26 cellular contexts compared by ENCODE assay signal in genomic region chr11:14186376-14186775, GRCh38.
DNase-seq lines count a peak whose midpoint lies in the region; ATAC-seq, FAIRE-seq and TF ChIP-seq lines count a peak whose summit lies in the region.
"Had no signal": no experiment of that assay in that cellular context is flagged by ENCODE, and none has a peak within 500 bp of the region (broad histone marks: within the 10 kb centered on the region; RNA-seq: fewer than 3 reads in every experiment).

No MANE protein-coding gene starts in this region.

- BruUV-seq in Calu3 (replicated peaks; lab: Mats Ljungman, UMichigan): no TSS peak

- H3K27ac Mint-ChIP-seq in neural progenitor cell (no peak overlapping the region), Calu3 (ENCODE audit: unreplicated experiment) (no peak overlapping the region)
- H3K27ac Mint-ChIP-seq: B cell; CD8-positive, alpha-beta T cell had no signal

- TF ChIP-seq EP300 in esophagus muscularis mucosa (IDR thresholded peaks at IDR 0.05): no peak
- no peak for TF ChIP-seq EP300 in sigmoid colon (IDR thresholded peaks at IDR 0.05)

- FAIRE-seq in GM19239 (lab: Jason Lieb, UNC): no peak
- FAIRE-seq: A204.1, D721Med, GM12878, H1 had no signal

- H3K4me3 Mint-ChIP-seq in neural progenitor cell (no peak overlapping the region), Calu3 (ENCODE audit: low read depth, unreplicated experiment) (no peak overlapping the region)
- H3K4me3 Mint-ChIP-seq: B cell; CD4-positive, CD25-positive, alpha-beta regulatory T cell; CD8-positive, alpha-beta T cell had no signal

- peaks cover 29 to 40% (median 37%) of the 10 kb centered on the region in 4 donors for H3K4me1 ChIP-seq in esophagus muscularis mucosa
- H3K4me1 ChIP-seq in neural progenitor cell: no peaks in the 10 kb centered on the region
- no peaks in the 10 kb centered on the region for H3K4me1 ChIP-seq in sigmoid colon
- H3K4me1 ChIP-seq: Caco-2 had no signal

- H3K9ac ChIP-seq in neural progenitor cell: no peak overlapping the region
- H3K9ac ChIP-seq: BLaER1, GM23248 had no signal

- H2AFZ ChIP-seq in neural progenitor cell (replicated peaks): no peak overlapping the region
- H2AFZ ChIP-seq: GM23248 had no signal

- DNase-seq in MG63 (peak; percentile 14), astrocyte of the hippocampus (ENCODE audit: low read depth, low spot score) (peak; percentile 73), esophagus muscularis mucosa (ENCODE audit: extremely low spot score) (peak; percentile 47), neural progenitor cell (ENCODE audit: low spot score) (peak; percentile 6), sigmoid colon (no peak), GM19239 (ENCODE audit: insufficient read length, low spot score) (no peak), Calu3 (no peak)
- DNase-seq: Caco-2; CD4-positive, CD25-positive, alpha-beta regulatory T cell; CD8-positive, alpha-beta T cell; DMS 273 treated with DMSO at 0.1 percent for 48 hours; DMS79; EL; GDM1; GM23248; H7; HCEC 1CT had no signal

- TF ChIP-seq POLR2A in esophagus muscularis mucosa (IDR thresholded peaks at IDR 0.05; ENCODE audit: low read depth): no peak
- no peak for TF ChIP-seq POLR2A in sigmoid colon (IDR thresholded peaks at IDR 0.05)

- TF ChIP-seq CTCF in esophagus muscularis mucosa (IDR thresholded peaks at IDR 0.05) (no peak), neural progenitor cell (IDR thresholded peaks at IDR 0.05) (no peak), sigmoid colon (IDR thresholded peaks at IDR 0.05) (no peak), Calu3 (IDR thresholded peaks at IDR 0.05; ENCODE audit: unreplicated experiment) (no peak)

- no peaks in the 10 kb centered on the region for H4K20me1 ChIP-seq in neural progenitor cell (ENCODE audit: low read depth)
- H4K20me1 ChIP-seq: BLaER1 had no signal

- intact Hi-C loops in esophagus muscularis mucosa (cut with DNase I) (no loop called here), sigmoid colon (cut with DNase I) (no loop called here), Calu3 (cut with micrococcal nuclease; ENCODE audit: unreplicated experiment) (no loop called here)

- ATAC-seq in GM21619 (IDR thresholded peaks at IDR 0.05; ENCODE audit: unreplicated experiment): no peak
- ATAC-seq: CD8-positive, alpha-beta T cell; GM12878 had no signal

- H3K27me3 Mint-ChIP-seq in neural progenitor cell (ENCODE audit: insufficient read depth, low read depth): no peaks in the 10 kb centered on the region
- H3K27me3 Mint-ChIP-seq in Calu3 (ENCODE audit: unreplicated experiment): peaks cover 69% of the 10 kb centered on the region
- H3K27me3 Mint-ChIP-seq: CD4-positive, CD25-positive, alpha-beta regulatory T cell had no signal

- H3F3A ChIP-seq in neural progenitor cell (ENCODE audit: low read depth): no peaks in the 10 kb centered on the region

- no peaks in the 10 kb centered on the region for H3K79me2 ChIP-seq in neural progenitor cell (ENCODE audit: low read depth)

- CTCF ChIA-PET in Calu3 (lab: Charles Lee): no interaction called here

- H3K9me3 Mint-ChIP-seq in neural progenitor cell (no peaks in the 10 kb centered on the region), Calu3 (ENCODE audit: low read depth, unreplicated experiment) (no peaks in the 10 kb centered on the region)
- H3K9me3 Mint-ChIP-seq: CD8-positive, alpha-beta T cell had no signal

- no peaks in the 10 kb centered on the region for H3K9me3 ChIP-seq in MG63
- no peaks in the 10 kb centered on the region for H3K9me3 ChIP-seq in esophagus muscularis mucosa
- H3K9me3 ChIP-seq in neural progenitor cell (ENCODE audit: low read depth): no peaks in the 10 kb centered on the region
- no peaks in the 10 kb centered on the region for H3K9me3 ChIP-seq in sigmoid colon
- H3K9me3 ChIP-seq: BLaER1, Caco-2 had no signal

- H3K36me3 Mint-ChIP-seq in neural progenitor cell: no peaks in the 10 kb centered on the region
- no peaks in the 10 kb centered on the region for H3K36me3 Mint-ChIP-seq in Calu3 (ENCODE audit: insufficient read depth, unreplicated experiment)

- no peak overlapping the region for H3K4me3 ChIP-seq in MG63
- no peak overlapping the region for H3K4me3 ChIP-seq in esophagus muscularis mucosa
- no peak overlapping the region for H3K4me3 ChIP-seq in neural progenitor cell
- no peak overlapping the region for H3K4me3 ChIP-seq in sigmoid colon
- H3K4me3 ChIP-seq: BLaER1, GM12878, GM23248 had no signal

- H3K27me3 ChIP-seq in MG63: no peaks in the 10 kb centered on the region
- no peaks in the 10 kb centered on the region for H3K27me3 ChIP-seq in esophagus muscularis mucosa
- no peaks in the 10 kb centered on the region for H3K27me3 ChIP-seq in neural progenitor cell
- H3K27me3 ChIP-seq in sigmoid colon: no peaks in the 10 kb centered on the region
- H3K27me3 ChIP-seq: BLaER1 had no signal

- peaks cover 3% of the 10 kb centered on the region for H3K4me1 Mint-ChIP-seq in neural progenitor cell
- no peaks in the 10 kb centered on the region for H3K4me1 Mint-ChIP-seq in Calu3 (ENCODE audit: low read depth, unreplicated experiment)

- H3K27ac ChIP-seq in esophagus muscularis mucosa (replicated peaks in 1 of 4) (no peak overlapping the region), neural progenitor cell (no peak overlapping the region), sigmoid colon (no peak overlapping the region)
- H3K27ac ChIP-seq: 22Rv1, BLaER1, C4-2B, GM23248 had no signal

- no peak overlapping the region for H3K4me2 ChIP-seq in neural progenitor cell
- H3K4me2 ChIP-seq: BLaER1 had no signal

- no peaks in the 10 kb centered on the region for H3K36me3 ChIP-seq in MG63
- no peaks in the 10 kb centered on the region for H3K36me3 ChIP-seq in esophagus muscularis mucosa
- H3K36me3 ChIP-seq in neural progenitor cell: no peaks in the 10 kb centered on the region
- H3K36me3 ChIP-seq in sigmoid colon: no peaks in the 10 kb centered on the region
- H3K36me3 ChIP-seq: BLaER1 had no signal

Comparison
In these comparisons a context has a peak if more than half of its experiments do, and no peak if none do; other contexts are left out.
1. DNase-seq: peak in MG63 (single experiment), astrocyte of the hippocampus (single experiment), esophagus muscularis mucosa (single experiment) and neural progenitor cell (single experiment); none in sigmoid colon (single experiment), GM19239 (single experiment) and Calu3 (single experiment).